28 cellular contexts compared by ENCODE assay signal in genomic region chr13:35005051-35005450, GRCh38.
"Had no signal": no experiment of that assay in that cellular context is flagged by ENCODE, and none has a peak within 500 bp of the region (broad histone marks: within the 10 kb centered on the region; RNA-seq: fewer than 3 reads in every experiment).

No MANE protein-coding gene starts in this region.

- DNase-seq: natural killer cell; occipital lobe; ovary; posterior cingulate gyrus; psoas muscle; right cardiac atrium; right lobe of liver; sigmoid colon; small intestine; spleen; stimulated activated CD4-positive, alpha-beta T cell treated with anti-CD3 and anti-CD28 coated beads, Interleukin-12 subunit alpha, Interleukin-12 subunit beta, amount 100 ng/mL, for 4 hours; stimulated activated CD4-positive, alpha-beta T cell treated with anti-CD3 and anti-CD28 coated beads, Interleukin-1b, Interleukin-23, amount 100 ng/mL, for 48 hours; stimulated activated CD4-positive, alpha-beta T cell treated with anti-CD3 and anti-CD28 coated beads, Interleukin-4, amount 100 ng/mL, for 1 hour; stimulated activated CD4-positive, alpha-beta T cell treated with anti-CD3 and anti-CD28 coated beads, Interleukin-4, amount 100 ng/mL, for 4 hours; stimulated activated CD8-positive, alpha-beta memory T cell treated with anti-CD3 and anti-CD28 coated beads, Interleukin-4, amount 100 ng/mL, for 48 hours; stimulated activated naive CD4-positive, alpha-beta T cell; stimulated activated naive CD8-positive, alpha-beta T cell treated with anti-CD3 and anti-CD28 coated beads, Interleukin-15, amount 100 ng/mL, for 72 hours; stimulated activated naive CD8-positive, alpha-beta T cell treated with anti-CD3 and anti-CD28 coated beads, Interleukin-15, Interleukin-2, amounts not matched to agents 100 U/mL and 50 U/mL, for 24 hours; substantia nigra; testis; tibial artery; transverse colon; upper lobe of right lung; uterus had no signal

- H3K9ac ChIP-seq: neural progenitor cell, parathyroid adenoma had no signal

- H2AFZ ChIP-seq: neural progenitor cell, parathyroid adenoma had no signal

- H3K4me3 ChIP-seq: neural progenitor cell, ovary, psoas muscle, right lobe of liver, sigmoid colon, spleen, suprapubic skin, testis, tibial artery, transverse colon, upper lobe of right lung, uterus had no signal

- H3K4me2 ChIP-seq: neural progenitor cell had no signal

- H3K27ac ChIP-seq: neural progenitor cell, ovary, parathyroid adenoma, psoas muscle, right lobe of liver, suprapubic skin, testis, tibial artery, transverse colon, upper lobe of right lung, uterus had no signal

- H3K27me3 ChIP-seq: neural progenitor cell, ovary, right lobe of liver, sigmoid colon, spleen, suprapubic skin, testis, tibial artery, transverse colon, upper lobe of right lung, uterus had no signal

- H3K36me3 ChIP-seq: ovary, right lobe of liver, sigmoid colon, spleen, suprapubic skin, tibial artery, transverse colon, upper lobe of right lung, uterus had no signal

- H3K4me1 ChIP-seq: neural progenitor cell, parathyroid adenoma, right lobe of liver, suprapubic skin, testis, upper lobe of right lung, uterus had no signal

- ATAC-seq: natural killer cell; psoas muscle; right cardiac atrium; right lobe of liver; stimulated activated memory B cell treated with anti-CD40 and anti-IgM and Interleukin-4, amounts not matched to agents 10 μg/mL and 1 μg/mL and 100 μg/mL, for 72 hours; stimulated activated naive CD8-positive, alpha-beta T cell treated with anti-CD3 and anti-CD28 coated beads, Interleukin-15, amount 100 ng/mL, for 72 hours; stimulated activated naive CD8-positive, alpha-beta T cell treated with anti-CD3 and anti-CD28 coated beads, Interleukin-15, Interleukin-2, amounts not matched to agents 100 U/mL and 50 U/mL, for 24 hours; upper lobe of right lung had no signal

- FAIRE-seq: small intestine had no signal

- H3K9me3 ChIP-seq: ovary, psoas muscle, right lobe of liver, sigmoid colon, suprapubic skin, testis, tibial artery, transverse colon, upper lobe of right lung, uterus had no signal

- H3K79me2 ChIP-seq: parathyroid adenoma had no signal
